ENCODE assay signal across 11 cellular contexts in genomic region chr19:45881909-45882528, GRCh38. TPM values are rescaled to one million over a fixed set of nuclear protein-coding genes. Genes with fewer than 3 reads are reported as not detected.
DNase-seq lines count a peak whose midpoint lies in the region; ATAC-seq and TF ChIP-seq lines count a peak whose summit lies in the region.
"Had no signal": no experiment of that assay in that cellular context is flagged by ENCODE, and none has a peak within 500 bp of the region (broad histone marks: within the 10 kb centered on the region; RNA-seq: fewer than 3 reads in every experiment).

No MANE protein-coding gene starts in this region.

- in situ Hi-C loops in KBM-7 (cut with MboI; ENCODE audit: low pct_unique_long_range_greater_than_20kb, low sequenced_read_pairs) = no loop called here

- peaks cover 24% of the 10 kb centered on the region for H3K4me1 Mint-ChIP-seq in activated naive CD8-positive, alpha-beta T cell treated with anti-CD3 and anti-CD28 coated beads for 36 hours
- peaks cover 37% of the 10 kb centered on the region for H3K4me1 Mint-ChIP-seq in activated naive CD8-positive, alpha-beta T cell treated with anti-CD3 and anti-CD28 coated beads, Interleukin-2, amount 50 U/mL, for 24 hours
- peaks cover 24% of the 10 kb centered on the region for H3K4me1 Mint-ChIP-seq in activated T-helper 17 cell treated with anti-CD3 and anti-CD28 coated beads, Interleukin-2, amount 50 U/mL, for 72 hours

- intact Hi-C loops in right lobe of liver (cut with DNase I) = loop anchor here in 1 of 2 donors (10.0 kb wide), 1 partner anchor 67 kb away; the partner anchor contains the start of gene RSPH6A

- peaks cover 8% of the 10 kb centered on the region for H3K27me3 Mint-ChIP-seq in activated naive CD8-positive, alpha-beta T cell treated with anti-CD3 and anti-CD28 coated beads for 36 hours
- H3K27me3 Mint-ChIP-seq in activated naive CD8-positive, alpha-beta T cell treated with anti-CD3 and anti-CD28 coated beads, Interleukin-2, amount 50 U/mL, for 24 hours = peaks cover 8% of the 10 kb centered on the region
- H3K27me3 Mint-ChIP-seq in activated T-helper 17 cell treated with anti-CD3 and anti-CD28 coated beads, Interleukin-2, amount 50 U/mL, for 72 hours = peaks cover 7% of the 10 kb centered on the region

- peak overlapping the region; percentile 25 to 80 (median 58) for H3K4me3 ChIP-seq in right lobe of liver

- TF ChIP-seq POLR2A in right lobe of liver (IDR thresholded peaks at IDR 0.05) = peak; percentile 5

- no peak overlapping the region for H3K27ac Mint-ChIP-seq in activated naive CD8-positive, alpha-beta T cell treated with anti-CD3 and anti-CD28 coated beads for 36 hours
- no peak overlapping the region for H3K27ac Mint-ChIP-seq in activated naive CD8-positive, alpha-beta T cell treated with anti-CD3 and anti-CD28 coated beads, Interleukin-2, amount 50 U/mL, for 24 hours
- H3K27ac Mint-ChIP-seq in activated T-helper 17 cell treated with anti-CD3 and anti-CD28 coated beads, Interleukin-2, amount 50 U/mL, for 72 hours = no peak overlapping the region
- H3K27ac Mint-ChIP-seq: activated CD8-positive, alpha-beta T cell treated with anti-CD3 and anti-CD28 coated beads, Interleukin-2, amount 10 ng/mL, durations not matched to agents 7 days and 5 days had no signal

- no peaks in the 10 kb centered on the region for H3K36me3 ChIP-seq in right lobe of liver

- H3K4me3 Mint-ChIP-seq in activated naive CD8-positive, alpha-beta T cell treated with anti-CD3 and anti-CD28 coated beads for 36 hours = peak overlapping the region; percentile 2
- H3K4me3 Mint-ChIP-seq in activated naive CD8-positive, alpha-beta T cell treated with anti-CD3 and anti-CD28 coated beads, Interleukin-2, amount 50 U/mL, for 24 hours = no peak overlapping the region
- peak overlapping the region; percentile 79 for H3K4me3 Mint-ChIP-seq in activated T-helper 17 cell treated with anti-CD3 and anti-CD28 coated beads, Interleukin-2, amount 50 U/mL, for 72 hours

- TF ChIP-seq CTCF in right lobe of liver (IDR thresholded peaks at IDR 0.05) = no peak

- 0% methylated on average over 2 of the region's 4 CpGs for WGBS in right lobe of liver (ENCODE audit: insufficient coverage, low coverage, low lambda C conversion rate, missing lambda C conversion rate)

- H3K27me3 ChIP-seq in right lobe of liver = no peaks in the 10 kb centered on the region

- peak overlapping the region; percentile 84 to 89 (median 88) for H3K27ac ChIP-seq in right lobe of liver

- ATAC-seq in activated naive CD8-positive, alpha-beta T cell treated with anti-CD3 and anti-CD28 coated beads, Interleukin-2, amount 50 U/mL, for 24 hours = no peak
- no peak for ATAC-seq in activated T-helper 17 cell treated with anti-CD3 and anti-CD28 coated beads, Interleukin-2, amount 50 U/mL, for 72 hours (replicated peaks)
- peak; percentile 29 to 48 (median 40) for ATAC-seq in right lobe of liver
- ATAC-seq: activated CD8-positive, alpha-beta T cell treated with anti-CD3 and anti-CD28 coated beads, Interleukin-2, amount 10 ng/mL, durations not matched to agents 7 days and 5 days; left ventricle myocardium superior had no signal

- H3K36me3 Mint-ChIP-seq in activated naive CD8-positive, alpha-beta T cell treated with anti-CD3 and anti-CD28 coated beads for 36 hours = peaks cover 3% of the 10 kb centered on the region
- peaks cover 2% of the 10 kb centered on the region for H3K36me3 Mint-ChIP-seq in activated naive CD8-positive, alpha-beta T cell treated with anti-CD3 and anti-CD28 coated beads, Interleukin-2, amount 50 U/mL, for 24 hours (ENCODE audit: low read depth)
- H3K36me3 Mint-ChIP-seq in activated T-helper 17 cell treated with anti-CD3 and anti-CD28 coated beads, Interleukin-2, amount 50 U/mL, for 72 hours (ENCODE audit: low read depth) = peaks cover 15% of the 10 kb centered on the region

- H3K9me3 ChIP-seq in right lobe of liver = no peaks in the 10 kb centered on the region

- no peak for DNase-seq in activated naive CD8-positive, alpha-beta T cell treated with anti-CD3 and anti-CD28 coated beads for 36 hours
- no peak for DNase-seq in activated naive CD8-positive, alpha-beta T cell treated with anti-CD3 and anti-CD28 coated beads, Interleukin-2, amount 50 U/mL, for 24 hours
- DNase-seq in right lobe of liver (peak; percentile 73 to 85 (median 84)), middle frontal gyrus (ENCODE audit: extremely low spot score, low spot score) (no peak), KBM-7 (no peak)
- DNase-seq in central memory CD4-positive, alpha-beta T cell = no peak
- DNase-seq in stimulated activated CD4-positive, alpha-beta T cell treated with anti-CD3 and anti-CD28 coated beads, Interleukin-12 subunit alpha, Interleukin-12 subunit beta, amount 100 ng/mL, for 4 hours = no peak
- DNase-seq: activated CD8-positive, alpha-beta T cell treated with anti-CD3 and anti-CD28 coated beads, Interleukin-2, amount 10 ng/mL, durations not matched to agents 7 days and 5 days had no signal

- peaks cover 0 to 70% (median 32%) of the 10 kb centered on the region in 4 donors for H3K4me1 ChIP-seq in right lobe of liver

- no peaks in the 10 kb centered on the region for H3K9me3 Mint-ChIP-seq in activated naive CD8-positive, alpha-beta T cell treated with anti-CD3 and anti-CD28 coated beads for 36 hours
- H3K9me3 Mint-ChIP-seq in activated naive CD8-positive, alpha-beta T cell treated with anti-CD3 and anti-CD28 coated beads, Interleukin-2, amount 50 U/mL, for 24 hours = no peaks in the 10 kb centered on the region
- H3K9me3 Mint-ChIP-seq in activated T-helper 17 cell treated with anti-CD3 and anti-CD28 coated beads, Interleukin-2, amount 50 U/mL, for 72 hours = no peaks in the 10 kb centered on the region

RNA-seq across cellular contexts. Expression of gene IRF2BP1, which starts 3.9 kb away (rescaled TPM):
- total RNA-seq in activated naive CD8-positive, alpha-beta T cell treated with anti-CD3 and anti-CD28 coated beads for 36 hours = 10 to 100 TPM; 18.5 to 19.5 TPM
- 10 to 100 TPM; 13.5 to 16.4 TPM for total RNA-seq in activated T-helper 17 cell treated with anti-CD3 and anti-CD28 coated beads, Interleukin-2, amount 50 U/mL, for 72 hours
- 10 to 100 TPM; 12.8 to 21.5 (median 15.5) TPM for total RNA-seq in right lobe of liver

RNA-seq across cellular contexts. Expression of gene FOXA3, which starts 17.9 kb away (rescaled TPM):
- under 1 TPM; 0.28 to 0.39 TPM for total RNA-seq in activated naive CD8-positive, alpha-beta T cell treated with anti-CD3 and anti-CD28 coated beads for 36 hours
- total RNA-seq in activated T-helper 17 cell treated with anti-CD3 and anti-CD28 coated beads, Interleukin-2, amount 50 U/mL, for 72 hours = 1 to 10 TPM in 1 of 2 donors, under 1 TPM in 1; 0.32 to 1.9 TPM
- 10 to 100 TPM; 18.2 to 36.1 (median 25.3) TPM for total RNA-seq in right lobe of liver
- total RNA-seq: activated CD8-positive, alpha-beta T cell treated with anti-CD3 and anti-CD28 coated beads, Interleukin-2, amount 10 ng/mL, durations not matched to agents 7 days and 5 days; left ventricle myocardium superior; LHCN-M2 had no signal

RNA-seq across cellular contexts. Expression of gene SYMPK, which starts 19.1 kb away (rescaled TPM):
- total RNA-seq in activated naive CD8-positive, alpha-beta T cell treated with anti-CD3 and anti-CD28 coated beads for 36 hours = 100 to 1,000 TPM; 104 to 109 TPM
- 100 to 1,000 TPM in 1 of 2 donors, 10 to 100 TPM in 1; 98.2 to 122 TPM for total RNA-seq in activated T-helper 17 cell treated with anti-CD3 and anti-CD28 coated beads, Interleukin-2, amount 50 U/mL, for 72 hours
- total RNA-seq in right lobe of liver = 10 to 100 TPM; 31.1 to 50.1 (median 42.0) TPM

RNA-seq across cellular contexts. Expression of gene MYPOP, which starts 20.4 kb away (rescaled TPM):
- 1 to 10 TPM; 3.9 TPM for total RNA-seq in activated naive CD8-positive, alpha-beta T cell treated with anti-CD3 and anti-CD28 coated beads for 36 hours
- 1 to 10 TPM; 7.4 to 7.6 TPM for total RNA-seq in activated T-helper 17 cell treated with anti-CD3 and anti-CD28 coated beads, Interleukin-2, amount 50 U/mL, for 72 hours
- 1 to 10 TPM; 2.5 to 5.2 (median 3.9) TPM for total RNA-seq in right lobe of liver

RNA-seq across cellular contexts. Expression of gene NANOS2, which starts 32.6 kb away (rescaled TPM):
- total RNA-seq in activated naive CD8-positive, alpha-beta T cell treated with anti-CD3 and anti-CD28 coated beads for 36 hours = not detected
- total RNA-seq in activated T-helper 17 cell treated with anti-CD3 and anti-CD28 coated beads, Interleukin-2, amount 50 U/mL, for 72 hours = not detected
- not detected for total RNA-seq in right lobe of liver
- total RNA-seq: activated CD8-positive, alpha-beta T cell treated with anti-CD3 and anti-CD28 coated beads, Interleukin-2, amount 10 ng/mL, durations not matched to agents 7 days and 5 days; left ventricle myocardium superior; LHCN-M2 had no signal

Comparison
In these comparisons a context has a peak if more than half of its experiments do, and no peak if none do; other contexts are left out.
1. DNase-seq: peak in right lobe of liver (3 of 3); none in activated naive CD8-positive, alpha-beta T cell treated with anti-CD3 and anti-CD28 coated beads for 36 hours (single experiment), activated naive CD8-positive, alpha-beta T cell treated with anti-CD3 and anti-CD28 coated beads, Interleukin-2, amount 50 U/mL, for 24 hours (single experiment), middle frontal gyrus (single experiment), central memory CD4-positive, alpha-beta T cell (single experiment), stimulated activated CD4-positive, alpha-beta T cell treated with anti-CD3 and anti-CD28 coated beads, Interleukin-12 subunit alpha, Interleukin-12 subunit beta, amount 100 ng/mL, for 4 hours (single experiment) and KBM-7 (single experiment).
2. ATAC-seq: peak in right lobe of liver (4 of 4); none in activated naive CD8-positive, alpha-beta T cell treated with anti-CD3 and anti-CD28 coated beads, Interleukin-2, amount 50 U/mL, for 24 hours (single experiment) and activated T-helper 17 cell treated with anti-CD3 and anti-CD28 coated beads, Interleukin-2, amount 50 U/mL, for 72 hours (single experiment).
3. RNA of gene FOXA3, which starts 17.9 kb away (total RNA-seq): 18.2 to 36.1 TPM in right lobe of liver; 0.32 to 1.9 TPM in activated T-helper 17 cell treated with anti-CD3 and anti-CD28 coated beads, Interleukin-2, amount 50 U/mL, for 72 hours and 0.28 to 0.39 TPM in activated naive CD8-positive, alpha-beta T cell treated with anti-CD3 and anti-CD28 coated beads for 36 hours; every median in the first group is over 4 times any median in the second.